ENCODE assay signal across 15 cellular contexts in genomic region chr15:27648359-27648758, GRCh38.
DNase-seq lines count a peak whose midpoint lies in the region; ATAC-seq and TF ChIP-seq lines count a peak whose summit lies in the region.
"Had no signal": no experiment of that assay in that cellular context is flagged by ENCODE, and none has a peak within 500 bp of the region (broad histone marks: within the 10 kb centered on the region; RNA-seq: fewer than 3 reads in every experiment).

No MANE protein-coding gene starts in this region.

- DNase-seq in NCI-H1694 (lab: John Stamatoyannopoulos, UW) (peak; percentile 2), NCI-H1694 treated with DMSO at 0.1 percent for 48 hours (lab: John Stamatoyannopoulos, UW) (no peak), GM12865 (ENCODE audit: low read depth) (peak; percentile 0), NCI-H82 (lab: John Stamatoyannopoulos, UW) (peak; percentile 55), glutamatergic neuron (peak; percentile 34), AG08395 (ENCODE audit: low spot score) (no peak), cerebellar cortex (ENCODE audit: low spot score) (no peak)
- DNase-seq: AML-193; C1 segment of cervical spinal cord; Calu3; CD4-positive, alpha-beta T cell; DMS 273 treated with DMSO at 0.1 percent for 48 hours; HCEC 1CT; HFFc6 had no signal

- no peak for TF ChIP-seq CTCF in GM12865 (IDR thresholded peaks at IDR 0.05; ENCODE audit: insufficient read depth, low read depth, low read length, missing control alignments)
- TF ChIP-seq CTCF in glutamatergic neuron (IDR thresholded peaks at IDR 0.05; ENCODE audit: partially characterized antibody, unreplicated experiment): no peak

- peaks cover 4% of the 10 kb centered on the region for H3K27me3 Mint-ChIP-seq in glutamatergic neuron (ENCODE audit: unreplicated experiment)
- H3K27me3 Mint-ChIP-seq: CD4-positive, alpha-beta T cell had no signal

- no peak overlapping the region for H3K4me3 ChIP-seq in GM12865 (ENCODE audit: low read depth, low read length)

- peak overlapping the region; percentile 43 for H3K27ac Mint-ChIP-seq in glutamatergic neuron (ENCODE audit: unreplicated experiment)
- H3K27ac Mint-ChIP-seq: CD4-positive, alpha-beta T cell; HFFc6 had no signal

- peaks cover 20% of the 10 kb centered on the region for H3K4me1 Mint-ChIP-seq in glutamatergic neuron (ENCODE audit: low read depth, unreplicated experiment)

- peak overlapping the region; percentile 6 for H3K4me3 Mint-ChIP-seq in glutamatergic neuron (ENCODE audit: unreplicated experiment)
- H3K4me3 Mint-ChIP-seq: CD4-positive, alpha-beta T cell; HFFc6 had no signal

- H3K9me3 Mint-ChIP-seq in glutamatergic neuron (ENCODE audit: unreplicated experiment): no peaks in the 10 kb centered on the region

- H3K36me3 Mint-ChIP-seq in glutamatergic neuron (ENCODE audit: unreplicated experiment): peaks cover 16% of the 10 kb centered on the region

- no peak for ATAC-seq in HG03097 (IDR thresholded peaks at IDR 0.05; ENCODE audit: low FRiP score, unreplicated experiment)

Comparison
In these comparisons a context has a peak if more than half of its experiments do, and no peak if none do; other contexts are left out.
1. DNase-seq: peak in NCI-H1694 (single experiment), GM12865 (single experiment), NCI-H82 (single experiment) and glutamatergic neuron (single experiment); none in NCI-H1694 treated with DMSO at 0.1 percent for 48 hours (single experiment), AG08395 (single experiment) and cerebellar cortex (single experiment).